Comparison of ENCODE assay signal across 8 cellular contexts in the genomic region with DNA sequence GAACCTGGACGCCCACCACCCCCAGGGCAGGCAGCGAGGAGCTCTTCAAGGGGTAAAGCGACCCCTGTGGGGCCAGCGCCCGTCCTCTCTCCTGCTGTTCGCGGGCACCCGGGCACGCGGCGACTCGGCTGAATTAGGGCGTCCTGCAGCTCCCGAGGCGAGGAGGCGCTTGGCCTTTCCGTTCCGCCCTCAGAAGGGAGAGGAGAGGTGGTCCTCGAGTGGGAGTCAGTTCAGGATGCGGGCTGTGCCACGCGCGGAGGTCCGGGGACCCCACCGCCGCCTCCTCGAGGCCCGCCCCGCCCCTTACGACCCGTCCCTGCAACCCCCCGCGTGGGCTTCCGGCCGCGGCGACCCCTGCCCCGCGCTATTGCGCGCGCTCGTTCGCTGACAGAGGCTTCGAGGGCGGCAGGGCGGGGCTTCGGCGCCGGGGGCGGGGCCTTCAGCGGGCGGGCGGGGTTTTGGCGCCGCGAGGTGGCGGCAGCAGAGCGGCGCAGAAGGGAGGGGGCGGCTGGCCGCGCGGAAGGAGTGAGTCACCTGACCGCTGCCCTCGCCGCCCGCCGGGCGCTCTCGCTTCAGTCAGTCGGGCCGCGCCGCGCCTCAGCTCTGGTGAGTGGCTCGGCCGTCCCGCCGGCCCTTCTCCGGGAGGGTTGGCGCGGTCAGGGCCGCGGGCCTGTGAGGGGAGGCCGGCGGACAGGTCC. TPM values are rescaled to one million over a fixed set of nuclear protein-coding genes. Genes with fewer than 3 reads are reported as not detected.
DNase-seq lines count a peak whose midpoint lies in the region; ATAC-seq and TF ChIP-seq lines count a peak whose summit lies in the region.

Gene BACH1 (plus strand): TSS at position 575 of the 698 bp plus-strand sequence. CDS start 22,359 bp downstream, outside the sequence.

- DNase-seq in GM12865 (ENCODE audit: low read depth) (peak; percentile 96), NCI-H146 treated with DMSO at 0.1 percent for 48 hours (lab: John Stamatoyannopoulos, UW; ENCODE audit: unreplicated experiment) (peak; percentile 74), T-helper 1 cell (peak; percentile 74 to 89 (median 78)), adrenal gland (peak; percentile 88 to 92 (median 91)), heart right ventricle (peak; percentile 87 to 92), prostate gland (ENCODE audit: low spot score) (peak; percentile 86), ureter (ENCODE audit: low spot score) (peak; percentile 90)

- H3K36me3 ChIP-seq in adrenal gland (replicated peaks in 1 of 2) (no peaks in the 10 kb centered on the region), heart right ventricle (no peaks in the 10 kb centered on the region), prostate gland (no peaks in the 10 kb centered on the region)

- peak within 1 kb of the TSS in 4 of 5 donors; percentile 68 to 99 (median 91) for H3K27ac ChIP-seq in adrenal gland
- H3K27ac ChIP-seq in heart right ventricle, result peak within 1 kb of the TSS; percentile 86 to 99 (median 95)
- H3K27ac ChIP-seq in prostate gland, result peak within 1 kb of the TSS; percentile 85 to 97

- H3K4me3 ChIP-seq in GM12865 (ENCODE audit: low read depth, low read length) (peak within 1 kb of the TSS; percentile 83), adrenal gland (peak within 1 kb of the TSS; percentile 32 to 99 (median 86)), heart right ventricle (peak within 1 kb of the TSS; percentile 51 to 88 (median 79)), prostate gland (peak within 1 kb of the TSS; percentile 89 to 99)

- 3 to 9% (median 4%) methylated on average over 9 to 87 of the region's 87 CpGs for WGBS in adrenal gland, 4 donors
- WGBS in heart right ventricle, 2 donors, result 4% methylated on average over 63 to 86 of the region's 87 CpGs
- WGBS in prostate gland, result 8% methylated on average over 14 of the region's 87 CpGs

- H3K9me3 ChIP-seq in adrenal gland (replicated peaks in 1 of 3), result no peaks in the 10 kb centered on the region
- peaks cover 0 to 7% (median 0%) of the 10 kb centered on the region in 11 donors for H3K9me3 ChIP-seq in heart right ventricle
- no peaks in the 10 kb centered on the region for H3K9me3 ChIP-seq in prostate gland

- intact Hi-C loops in adrenal gland (cut with DNase I) (loop anchor here in 1 of 2 donors (10.0 kb wide), 1 partner anchor 134 kb away; no protein-coding TSS in a partner anchor), heart right ventricle (cut with DNase I) (loop anchor here in 6 of 10 donors (5.0 to 10.0 kb wide), 5 partner anchors 114 to 211 kb away; no protein-coding TSS in a partner anchor), prostate gland (cut with DNase I) (loop anchor here (10.0 kb wide), 1 partner anchor 134 kb away; no protein-coding TSS in a partner anchor)

- TF ChIP-seq POLR2A in adrenal gland (IDR thresholded peaks at IDR 0.05), result peak; percentile 84 to 95
- TF ChIP-seq POLR2A in prostate gland (IDR thresholded peaks at IDR 0.05), result peak; percentile 92

- ATAC-seq in HG02798 (IDR thresholded peaks at IDR 0.05; ENCODE audit: poor library complexity, unreplicated experiment) (peak; percentile 64), heart right ventricle (peak; percentile 87 to 95 (median 94))

- TF ChIP-seq CTCF in GM12865 (IDR thresholded peaks at IDR 0.05; ENCODE audit: insufficient read depth, low read depth, low read length, missing control alignments), result peak; percentile 53
- peak in 3 of 6 experiments; percentile 34 to 52 (median 45) for TF ChIP-seq CTCF in adrenal gland (IDR thresholded peaks at IDR 0.05)
- TF ChIP-seq CTCF in heart right ventricle (IDR thresholded peaks at IDR 0.05), result peak in 8 of 9 donors; percentile 34 to 73 (median 56)
- TF ChIP-seq CTCF in prostate gland (IDR thresholded peaks at IDR 0.05), result peak; percentile 48 to 79 (median 61)

- no peaks in the 10 kb centered on the region for H3K27me3 ChIP-seq in adrenal gland
- H3K27me3 ChIP-seq in heart right ventricle, result no peaks in the 10 kb centered on the region
- no peaks in the 10 kb centered on the region for H3K27me3 ChIP-seq in prostate gland (replicated peaks; ENCODE audit: insufficient read depth)

- peaks cover 16 to 45% of the 10 kb centered on the region in 2 donors for H3K4me1 ChIP-seq in adrenal gland (replicated peaks in 1 of 2)
- H3K4me1 ChIP-seq in heart right ventricle, result peaks cover 4 to 69% (median 40%) of the 10 kb centered on the region in 9 donors
- H3K4me1 ChIP-seq in prostate gland (replicated peaks), result no peaks in the 10 kb centered on the region

RNA-seq across cellular contexts. Expression of gene BACH1, which starts in this region (rescaled TPM):
- total RNA-seq in adrenal gland (10 to 100 TPM; 18.5 to 61.2 (median 47.1) TPM), heart right ventricle (10 to 100 TPM; 29.4 to 78.7 (median 51.3) TPM), prostate gland (10 to 100 TPM; 42.4 to 46.2 TPM), ureter (75.7 TPM)
- polyA plus RNA-seq in adrenal gland (10 to 100 TPM in 1 of 3 donors, 1 to 10 TPM in 2; 5.1 to 18.2 (median 6.2) TPM), heart right ventricle (1 to 10 TPM; 2.7 to 9.2 TPM)

Comparison
In these comparisons a context has a peak if more than half of its experiments do, and no peak if none do; other contexts are left out.
1. Peak in every context shown above with its lines: DNase-seq, ATAC-seq, H3K4me3 ChIP-seq and H3K27ac ChIP-seq.